In the genomic region with DNA sequence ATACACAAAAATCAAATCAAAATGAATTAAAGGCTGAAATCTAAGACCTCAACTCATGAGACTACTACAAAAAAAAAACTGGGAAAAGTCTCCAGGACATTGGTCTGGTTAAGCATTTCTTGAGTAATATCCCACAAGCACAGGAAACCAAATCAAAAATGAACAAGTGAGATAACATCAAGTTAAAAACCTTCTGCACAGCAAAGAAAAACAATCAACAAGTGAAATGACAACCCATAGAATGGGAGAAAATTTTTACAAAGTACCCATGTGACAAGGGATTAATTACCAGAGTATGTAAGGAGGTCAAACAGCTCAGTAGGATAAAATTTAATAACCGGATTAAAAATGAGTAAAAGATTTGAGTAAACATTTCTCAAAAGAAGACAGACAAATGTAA, we compare ENCODE assay signal across 8 cellular contexts.
"Had no signal": no experiment of that assay in that cellular context is flagged by ENCODE, and none has a peak within 500 bp of the region (broad histone marks: within the 10 kb centered on the region; RNA-seq: fewer than 3 reads in every experiment).

No MANE protein-coding gene starts in this region.

- ATAC-seq: HCT116, HepG2 had no signal

- H3K4me3 ChIP-seq: GM23248, HAP-1 had no signal

- H3K27ac ChIP-seq: GM23248, HL-60 had no signal

- H3K4me1 ChIP-seq: HAP-1 had no signal

- H2AFZ ChIP-seq: GM23248 had no signal

- H3K9ac ChIP-seq: GM23248 had no signal

- FAIRE-seq: HepG2 had no signal

- DNase-seq: GM23248, GOT3, H7, HFFc6 had no signal

- H3K9me3 ChIP-seq: HAP-1 had no signal

- H3K36me3 ChIP-seq: HAP-1 had no signal
